Comparison of ENCODE assay signal across 17 cellular contexts in genomic region chr19:58352760-58353671, GRCh38. TPM values are rescaled to one million over a fixed set of nuclear protein-coding genes. Genes with fewer than 3 reads are reported as not detected.
DNase-seq lines count a peak whose midpoint lies in the region; ATAC-seq, FAIRE-seq and TF ChIP-seq lines count a peak whose summit lies in the region.
"Had no signal": no experiment of that assay in that cellular context is flagged by ENCODE, and none has a peak within 500 bp of the region (broad histone marks: within the 10 kb centered on the region; RNA-seq: fewer than 3 reads in every experiment).

TSS of gene A1BG (minus strand) at chr19:58353492. CDS start at chr19:58353437, 55 bp downstream.

- H3K36me3 Mint-ChIP-seq in CD14-positive monocyte (peaks cover 8 to 18% of the 10 kb centered on the region in 2 donors), nephron progenitor cell (ENCODE audit: low read depth) (peaks cover 16% of the 10 kb centered on the region)

- H3K9me3 ChIP-seq in mucosa of descending colon, result no peaks in the 10 kb centered on the region
- H3K9me3 ChIP-seq: colonic mucosa had no signal

- H3K27ac Mint-ChIP-seq in CD14-positive monocyte (no peak within 1 kb of the TSS), nephron progenitor cell (peak within 1 kb of the TSS; percentile 6)
- H3K27ac Mint-ChIP-seq: progenitor cell of endocrine pancreas had no signal

- H3K9me3 Mint-ChIP-seq in CD14-positive monocyte (peaks cover 0 to 17% (median 6%) of the 10 kb centered on the region in 7 donors), nephron progenitor cell (no peaks in the 10 kb centered on the region)

- H3K4me1 Mint-ChIP-seq in CD14-positive monocyte (peaks cover 31% of the 10 kb centered on the region), nephron progenitor cell (peaks cover 35% of the 10 kb centered on the region)

- no peak within 1 kb of the TSS for H3K4me3 ChIP-seq in mucosa of descending colon
- H3K4me3 ChIP-seq: colonic mucosa had no signal

- H3K4me3 Mint-ChIP-seq in CD14-positive monocyte, result no peak within 1 kb of the TSS
- no peak within 1 kb of the TSS for H3K4me3 Mint-ChIP-seq in nephron progenitor cell

- ATAC-seq in HG03280 (IDR thresholded peaks at IDR 0.05; ENCODE audit: unreplicated experiment), result no peak
- ATAC-seq in mucosa of descending colon, result no peak
- ATAC-seq: left colon; stimulated activated naive CD8-positive, alpha-beta T cell treated with anti-CD3 and anti-CD28 coated beads, Interleukin-15, Interleukin-2, amounts not matched to agents 100 U/mL and 50 U/mL, for 24 hours had no signal

- DNase-seq in CD14-positive monocyte (ENCODE audit: low spot score), result no peak
- no peak for DNase-seq in HT1080 (ENCODE audit: low read depth)
- no peak for DNase-seq in dermis blood vessel endothelial cell
- no peak for DNase-seq in nephron progenitor cell
- no peak for DNase-seq in iPS-NIHi11 (ENCODE audit: low spot score)
- DNase-seq in mucosa of descending colon, result no peak
- no peak for DNase-seq in GM12891 (ENCODE audit: insufficient read length, low spot score)
- DNase-seq: activated naive CD4-positive, alpha-beta T cell; colonic mucosa; foreskin fibroblast; left colon; NCI-H1417 treated with DMSO at 0.1 percent for 48 hours; NCI-H69; stimulated activated CD4-positive, alpha-beta T cell treated with anti-CD3 and anti-CD28 coated beads, Interleukin-2, amount 100 ng/mL, for 48 hours; stimulated activated naive CD8-positive, alpha-beta T cell treated with anti-CD3 and anti-CD28 coated beads, Interleukin-15, Interleukin-2, amounts not matched to agents 100 U/mL and 50 U/mL, for 24 hours had no signal

- TF ChIP-seq POLR2A in GM12891 (IDR thresholded peaks at IDR 0.05; ENCODE audit: low read depth, low read length), result no peak

- H3K27me3 Mint-ChIP-seq in CD14-positive monocyte (ENCODE audit: low read depth in 3 of 3) (peaks cover 28 to 60% (median 34%) of the 10 kb centered on the region in 3 donors), nephron progenitor cell (ENCODE audit: low read depth, poor library complexity) (peaks cover 4% of the 10 kb centered on the region)

- no peaks in the 10 kb centered on the region for H3K4me1 ChIP-seq in mucosa of descending colon (ENCODE audit: low read depth)
- H3K4me1 ChIP-seq: colonic mucosa had no signal

- TF ChIP-seq CTCF in CD14-positive monocyte (IDR thresholded peaks at IDR 0.05), result no peak
- TF ChIP-seq CTCF in nephron progenitor cell (IDR thresholded peaks at IDR 0.05), result no peak
- no peak for TF ChIP-seq CTCF in mucosa of descending colon (IDR thresholded peaks at IDR 0.05)

- no peaks in the 10 kb centered on the region for H3K36me3 ChIP-seq in mucosa of descending colon (ENCODE audit: low read depth)
- H3K36me3 ChIP-seq: colonic mucosa had no signal

- no peak for FAIRE-seq in GM12891 (lab: Jason Lieb, UNC)

- intact Hi-C loops in CD14-positive monocyte (cut with micrococcal nuclease) (no loop called here), mucosa of descending colon (cut with DNase I, micrococcal nuclease) (no loop called here)

TF ChIP-seq in GM12891, 5 proteins besides CTCF, POLR2A, EP300 and RAD21:
- TF ChIP-seq POLR2AphosphoS5 (IDR thresholded peaks at IDR 0.05; ENCODE audit: low read depth, low read length), result no peak
- TF ChIP-seq TAF1 (IDR thresholded peaks at IDR 0.05; ENCODE audit: low read depth, low read length), result no peak
- no peak for TF ChIP-seq PAX5 (IDR thresholded peaks at IDR 0.05; ENCODE audit: insufficient read depth, low read length, severe bottlenecking)
- no peak for TF ChIP-seq POU2F2 (IDR thresholded peaks at IDR 0.05; ENCODE audit: low read depth, low read length)
- TF ChIP-seq SPI1 (IDR thresholded peaks at IDR 0.05; ENCODE audit: low read depth, low read length), result no peak

RNA-seq across cellular contexts. Expression of gene A1BG, which starts in this region (rescaled TPM):
- polyA plus RNA-seq in CD14-positive monocyte, result 10 to 100 TPM; 30.2 to 54.5 TPM
- total RNA-seq in HT1080 (2014; rRNA removed; shearing (Covaris generic)), result 20.3 and 22.8 TPM in 2 replicates
- 12.2 and 18.8 TPM in 2 replicates for polyA plus RNA-seq in HT1080 (2015; cell fraction: cytosol; rRNA removed)
- 4.7 and 5.9 TPM in 2 replicates for polyA plus RNA-seq in HT1080 (2015; cell fraction: nucleus; rRNA removed)
- total RNA-seq in dermis blood vessel endothelial cell (0.37 and 12.4 TPM in 2 replicates), mucosa of descending colon (1 to 10 TPM; 2.0 to 3.7 (median 2.7) TPM)
- polyA plus RNA-seq in GM12891 (2012; ENCODE audit: low read depth, missing spikeins), result 2.3 TPM
